Comparison of ENCODE assay signal across 8 cellular contexts in genomic region chr18:55096261-55097026, GRCh38.
DNase-seq lines count a peak whose midpoint lies in the region; ATAC-seq, FAIRE-seq and TF ChIP-seq lines count a peak whose summit lies in the region.

No MANE protein-coding gene starts in this region.

- no peaks in the 10 kb centered on the region for H3K9me3 Mint-ChIP-seq in naive B cell
- H3K9me3 Mint-ChIP-seq in activated naive CD8-positive, alpha-beta T cell treated with anti-CD3 and anti-CD28 coated beads, Interleukin-2, amount 50 U/mL, for 24 hours, result no peaks in the 10 kb centered on the region
- H3K9me3 Mint-ChIP-seq in activated T-helper 17 cell treated with anti-CD3 and anti-CD28 coated beads, Interleukin-2, amount 50 U/mL, for 72 hours, result no peaks in the 10 kb centered on the region

- CTCF ChIA-PET in HEK293T (lab: Yijun Ruan, JAX), result no interaction called here
- CTCF ChIA-PET in endothelial cell of umbilical vein (lab: Charles Lee), result interaction anchor here (0.6 to 2.2 kb wide), 11 partner anchors 9 to 1480 kb away, joined by 3 to 13 read pairs (median 4); no protein-coding TSS in a partner anchor

- peak; percentile 46 to 59 for TF ChIP-seq CTCF in endothelial cell of umbilical vein (IDR thresholded peaks at IDR 0.05; ENCODE audit: extremely low read depth in 1 of 2, insufficient read depth in 1 of 2, low read depth in 1 of 2, low read length in 2 of 2)

- H3K27ac Mint-ChIP-seq in naive B cell, result no peak overlapping the region
- H3K27ac Mint-ChIP-seq in activated naive CD8-positive, alpha-beta T cell treated with anti-CD3 and anti-CD28 coated beads, Interleukin-2, amount 50 U/mL, for 24 hours, result no peak overlapping the region
- no peak overlapping the region for H3K27ac Mint-ChIP-seq in activated T-helper 17 cell treated with anti-CD3 and anti-CD28 coated beads, Interleukin-2, amount 50 U/mL, for 72 hours

- H3K27me3 ChIP-seq in endothelial cell of umbilical vein (ENCODE audit: control insufficient read depth in 2 of 2, insufficient read depth in 2 of 2, low read length in 2 of 2), result peaks cover 0 to 8% of the 10 kb centered on the region in 2 experiments

- no TSS peak for BruUV-seq in endothelial cell of umbilical vein (replicated peaks; lab: Mats Ljungman, UMichigan)

- no peaks in the 10 kb centered on the region for H3K9me3 ChIP-seq in endothelial cell of umbilical vein (replicated peaks; ENCODE audit: control insufficient read depth, insufficient read depth, low read length)

- no peaks in the 10 kb centered on the region for H3K36me3 ChIP-seq in endothelial cell of umbilical vein (ENCODE audit: control insufficient read depth in 2 of 2, extremely low read depth in 1 of 2, insufficient read depth in 2 of 2, low read length in 2 of 2)

- dilution Hi-C loops in endothelial cell of umbilical vein (cut with MboI; ENCODE audit: extremely low pct_ligation_motif_present, low sequenced_read_pairs), result no loop called here

- H3K27ac ChIP-seq in endothelial cell of umbilical vein (ENCODE audit: insufficient read depth, low read depth, low read length), result peak overlapping the region; percentile 80

- peak; percentile 85 for FAIRE-seq in endothelial cell of umbilical vein (lab: Jason Lieb, UNC)

- H3K79me2 ChIP-seq in endothelial cell of umbilical vein (ENCODE audit: control insufficient read depth, insufficient read depth, low read length), result no peaks in the 10 kb centered on the region

- H3K4me1 ChIP-seq in endothelial cell of umbilical vein (ENCODE audit: control insufficient read depth, extremely low read depth, insufficient read depth, low read length), result peaks cover 39% of the 10 kb centered on the region

- no peaks in the 10 kb centered on the region for H3K36me3 Mint-ChIP-seq in naive B cell
- no peaks in the 10 kb centered on the region for H3K36me3 Mint-ChIP-seq in activated naive CD8-positive, alpha-beta T cell treated with anti-CD3 and anti-CD28 coated beads, Interleukin-2, amount 50 U/mL, for 24 hours (ENCODE audit: low read depth)
- H3K36me3 Mint-ChIP-seq in activated T-helper 17 cell treated with anti-CD3 and anti-CD28 coated beads, Interleukin-2, amount 50 U/mL, for 72 hours (ENCODE audit: low read depth), result no peaks in the 10 kb centered on the region

- H3K4me1 Mint-ChIP-seq in naive B cell, result peaks cover 14 to 23% (median 18%) of the 10 kb centered on the region in 3 donors
- no peaks in the 10 kb centered on the region for H3K4me1 Mint-ChIP-seq in activated naive CD8-positive, alpha-beta T cell treated with anti-CD3 and anti-CD28 coated beads, Interleukin-2, amount 50 U/mL, for 24 hours
- H3K4me1 Mint-ChIP-seq in activated T-helper 17 cell treated with anti-CD3 and anti-CD28 coated beads, Interleukin-2, amount 50 U/mL, for 72 hours, result no peaks in the 10 kb centered on the region

- peak overlapping the region; percentile 63 for H3K9ac ChIP-seq in endothelial cell of umbilical vein (replicated peaks; ENCODE audit: extremely low read depth, insufficient read depth, low read length)

- H3K4me3 Mint-ChIP-seq in naive B cell, result peak overlapping the region in 1 of 8 donors; percentile 23
- H3K4me3 Mint-ChIP-seq in activated naive CD8-positive, alpha-beta T cell treated with anti-CD3 and anti-CD28 coated beads, Interleukin-2, amount 50 U/mL, for 24 hours, result no peak overlapping the region
- H3K4me3 Mint-ChIP-seq in activated T-helper 17 cell treated with anti-CD3 and anti-CD28 coated beads, Interleukin-2, amount 50 U/mL, for 72 hours, result no peak overlapping the region

- no peaks in the 10 kb centered on the region for H3K9me1 ChIP-seq in endothelial cell of umbilical vein (replicated peaks; ENCODE audit: control insufficient read depth, extremely low read depth, insufficient read depth, low read length)

- H3K27me3 Mint-ChIP-seq in naive B cell, result peaks cover 0 to 7% (median 0%) of the 10 kb centered on the region in 3 donors
- no peaks in the 10 kb centered on the region for H3K27me3 Mint-ChIP-seq in activated naive CD8-positive, alpha-beta T cell treated with anti-CD3 and anti-CD28 coated beads, Interleukin-2, amount 50 U/mL, for 24 hours
- peaks cover 10% of the 10 kb centered on the region for H3K27me3 Mint-ChIP-seq in activated T-helper 17 cell treated with anti-CD3 and anti-CD28 coated beads, Interleukin-2, amount 50 U/mL, for 72 hours

- POLR2A ChIA-PET in HEK293T (lab: Yijun Ruan, JAX), result no interaction called here
- POLR2A ChIA-PET in endothelial cell of umbilical vein (lab: Charles Lee), result no interaction called here

- no peak overlapping the region for H3K4me3 ChIP-seq in endothelial cell of umbilical vein (replicated peaks in 1 of 3; ENCODE audit: insufficient read depth in 1 of 3, low read depth in 1 of 3, low read length in 3 of 3)

- intact Hi-C loops in endothelial cell of umbilical vein (cut with micrococcal nuclease), result loop anchor here (1.0 to 5.0 kb wide), 11 partner anchors 14 to 1478 kb away; partner anchors contain the start of gene TCF4

- H4K20me1 ChIP-seq in endothelial cell of umbilical vein (replicated peaks; ENCODE audit: control insufficient read depth, extremely low read depth, insufficient read depth, low read length), result no peaks in the 10 kb centered on the region

- H3K4me2 ChIP-seq in endothelial cell of umbilical vein (ENCODE audit: insufficient read depth, low read length), result peak overlapping the region; percentile 83

- ATAC-seq in naive B cell (ENCODE audit: low read depth in 2 of 2), result peak; percentile 41 to 52
- no peak for ATAC-seq in activated naive CD8-positive, alpha-beta T cell treated with anti-CD3 and anti-CD28 coated beads, Interleukin-2, amount 50 U/mL, for 24 hours
- no peak for ATAC-seq in activated T-helper 17 cell treated with anti-CD3 and anti-CD28 coated beads, Interleukin-2, amount 50 U/mL, for 72 hours (replicated peaks)

- TF ChIP-seq POLR2A in endothelial cell of umbilical vein (IDR thresholded peaks at IDR 0.05; ENCODE audit: low read depth, low read length), result no peak

- H2AFZ ChIP-seq in endothelial cell of umbilical vein (ENCODE audit: low read depth, low read length), result peak overlapping the region; percentile 1

- DNase-seq in GM04503 (ENCODE audit: low read depth) (peak; percentile 38), HEK293T (ENCODE audit: extremely low spot score) (peak; percentile 8), NCI-H82 treated with DMSO at 0.1 percent for 48 hours (lab: John Stamatoyannopoulos, UW; ENCODE audit: unreplicated experiment) (peak; percentile 12), endothelial cell of umbilical vein (ENCODE audit: low read depth, low spot score) (peak; percentile 64), naive B cell (no peak), GM19240 (ENCODE audit: insufficient read length, low spot score) (no peak)
- DNase-seq in activated naive CD8-positive, alpha-beta T cell treated with anti-CD3 and anti-CD28 coated beads, Interleukin-2, amount 50 U/mL, for 24 hours, result no peak

TF ChIP-seq in HEK293T, 16 proteins besides CTCF, POLR2A, EP300 and RAD21:
- TF ChIP-seq ARNT (IDR thresholded peaks at IDR 0.05) (no peak), SP1 (IDR thresholded peaks at IDR 0.05) (no peak), FOXM1 (IDR thresholded peaks at IDR 0.05; ENCODE audit: borderline replicate concordance) (no peak), LEF1 (IDR thresholded peaks at IDR 0.05; ENCODE audit: borderline replicate concordance) (no peak), ELF4 (IDR thresholded peaks at IDR 0.05) (no peak), ZNF384 (IDR thresholded peaks at IDR 0.05) (no peak), TARDBP (IDR thresholded peaks at IDR 0.05) (no peak), PKNOX1 (IDR thresholded peaks at IDR 0.05) (no peak), SUZ12 (IDR thresholded peaks at IDR 0.05) (no peak), FOXA1 (IDR thresholded peaks at IDR 0.05) (no peak), HDGF (IDR thresholded peaks at IDR 0.05; ENCODE audit: borderline replicate concordance) (no peak), FOXK2 (IDR thresholded peaks at IDR 0.05) (no peak), L3MBTL2 (conservative IDR thresholded peaks at IDR 0.05) (no peak), CTBP1 (IDR thresholded peaks at IDR 0.05; ENCODE audit: borderline replicate concordance) (no peak)

TF ChIP-seq in endothelial cell of umbilical vein, 7 proteins besides CTCF, POLR2A, EP300 and RAD21:
- TF ChIP-seq JUN (IDR thresholded peaks at IDR 0.05; ENCODE audit: borderline replicate concordance, insufficient read depth, insufficient read length, low read depth), result no peak
- TF ChIP-seq POLR2AphosphoS5 (IDR thresholded peaks at IDR 0.05; ENCODE audit: insufficient read depth, low read depth, low read length), result no peak
- TF ChIP-seq GATA2 (IDR thresholded peaks at IDR 0.05; ENCODE audit: insufficient read depth, insufficient read length, low read depth, low read length), result no peak
- TF ChIP-seq EZH2 (IDR thresholded peaks at IDR 0.05; ENCODE audit: borderline replicate concordance, low read depth, low read length, severe bottlenecking), result no peak
- TF ChIP-seq MAX (IDR thresholded peaks at IDR 0.05; ENCODE audit: insufficient read depth, insufficient read length), result no peak
- TF ChIP-seq MYC (IDR thresholded peaks at IDR 0.05; ENCODE audit: low read depth, low read length), result no peak
- TF ChIP-seq FOS (IDR thresholded peaks at IDR 0.05; ENCODE audit: borderline replicate concordance, insufficient read depth, low read length), result no peak

Comparison
In these comparisons a context has a peak if more than half of its experiments do, and no peak if none do; other contexts are left out.
1. DNase-seq: peak in GM04503 (single experiment), HEK293T (single experiment), NCI-H82 treated with DMSO at 0.1 percent for 48 hours (single experiment) and endothelial cell of umbilical vein (single experiment); none in naive B cell (single experiment), GM19240 (single experiment) and activated naive CD8-positive, alpha-beta T cell treated with anti-CD3 and anti-CD28 coated beads, Interleukin-2, amount 50 U/mL, for 24 hours (single experiment).
2. ATAC-seq: peak in naive B cell (2 of 2); none in activated naive CD8-positive, alpha-beta T cell treated with anti-CD3 and anti-CD28 coated beads, Interleukin-2, amount 50 U/mL, for 24 hours (single experiment) and activated T-helper 17 cell treated with anti-CD3 and anti-CD28 coated beads, Interleukin-2, amount 50 U/mL, for 72 hours (single experiment).